Comparison of ENCODE assay signal across 9 cellular contexts in the genomic region with DNA sequence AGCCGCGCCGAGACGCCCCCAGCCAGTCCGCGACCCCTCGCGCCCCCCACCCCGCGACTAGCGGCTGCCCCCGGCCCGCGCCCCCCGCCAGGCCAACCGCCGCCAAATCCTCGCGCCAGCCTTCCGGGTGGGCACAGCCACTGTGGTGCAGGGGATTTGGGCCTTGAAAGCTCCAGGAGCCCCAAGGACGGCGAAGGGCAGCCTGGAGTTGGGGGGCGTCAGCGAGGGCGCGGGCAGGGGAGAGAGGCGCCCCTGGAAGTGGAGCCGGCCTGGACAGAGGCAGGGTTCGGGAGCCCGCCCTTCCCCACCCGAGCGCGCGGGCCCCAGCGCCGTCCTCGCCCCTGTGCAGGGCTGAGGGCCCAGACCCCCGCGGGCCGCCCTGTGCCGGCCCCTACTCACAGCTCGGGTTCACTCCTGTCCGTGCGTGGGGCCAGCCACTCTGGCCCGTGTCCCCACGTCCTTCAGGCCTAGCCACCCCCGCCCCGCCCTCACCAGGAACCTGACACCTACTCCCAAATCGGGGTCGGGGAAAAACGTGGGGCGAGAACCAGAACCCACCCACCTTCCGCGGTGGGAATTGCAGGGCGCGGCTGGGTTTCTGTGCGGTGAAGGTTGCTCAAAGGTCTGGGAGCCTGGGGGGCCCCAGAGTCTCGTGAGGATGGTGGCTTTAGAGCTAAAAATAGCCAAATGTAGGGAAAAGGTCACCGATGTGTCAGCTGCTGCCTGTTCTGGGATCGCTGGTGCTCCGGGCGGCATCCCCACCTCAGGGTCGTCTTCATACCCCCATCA. TPM values are rescaled to one million over a fixed set of nuclear protein-coding genes. Genes with fewer than 3 reads are reported as not detected.
DNase-seq lines count a peak whose midpoint lies in the region; ATAC-seq, FAIRE-seq and TF ChIP-seq lines count a peak whose summit lies in the region.
"Had no signal": no experiment of that assay in that cellular context is flagged by ENCODE, and none has a peak within 500 bp of the region (broad histone marks: within the 10 kb centered on the region; RNA-seq: fewer than 3 reads in every experiment).

A gene (minus strand): TSS at position 441 of the 789 bp plus-strand sequence. CDS start 512 bp downstream, outside the sequence.

- WGBS in SK-N-SH (ENCODE audit: low lambda C conversion rate) = 95% methylated on average over 23 of the region's 63 CpGs
- 48% methylated on average over 63 of the region's 63 CpGs for WGBS in liver
- WGBS in ovary, 3 donors = 5 to 10% (median 9%) methylated on average over 44 to 63 of the region's 63 CpGs

- H3K4me3 ChIP-seq in SK-N-SH (ENCODE audit: low read depth in 2 of 2, low read length in 1 of 2) (no peak within 1 kb of the TSS), cardiac fibroblast (replicated peaks in 1 of 2; ENCODE audit: low read depth in 2 of 2, low read length in 2 of 2) (no peak within 1 kb of the TSS), liver (ENCODE audit: low read depth in 1 of 3, low read length in 3 of 3) (no peak within 1 kb of the TSS), ovary (no peak within 1 kb of the TSS)

- no peak within 1 kb of the TSS for H2AFZ ChIP-seq in SK-N-SH (ENCODE audit: low read depth)

- no peak for TF ChIP-seq EP300 in SK-N-SH (IDR thresholded peaks at IDR 0.05; ENCODE audit: borderline replicate concordance in 1 of 2, low read depth in 1 of 2, low read length in 1 of 2)
- TF ChIP-seq EP300 in ovary (IDR thresholded peaks at IDR 0.05) = no peak

- TF ChIP-seq CTCF in SK-N-SH (IDR thresholded peaks at IDR 0.05) = no peak
- no peak for TF ChIP-seq CTCF in cardiac fibroblast (IDR thresholded peaks at IDR 0.05; ENCODE audit: low read depth, low read length)
- TF ChIP-seq CTCF in liver (IDR thresholded peaks at IDR 0.05; ENCODE audit: low read depth, low read length, missing input control) = no peak
- TF ChIP-seq CTCF in ovary (IDR thresholded peaks at IDR 0.05) = no peak

- TF ChIP-seq RAD21 in SK-N-SH (IDR thresholded peaks at IDR 0.05; ENCODE audit: low read length) (no peak), liver (IDR thresholded peaks at IDR 0.05) (no peak)

- FAIRE-seq in RCC 7860 (lab: Jason Lieb, UNC) = no peak

- intact Hi-C loops in ovary (cut with DNase I) = no loop called here

- H3K4me2 ChIP-seq in SK-N-SH = no peak within 1 kb of the TSS

- DNase-seq in SK-N-SH (no peak), cardiac fibroblast (ENCODE audit: low read depth in 2 of 2) (peak; percentile 5 to 35), substantia nigra (lab: John Stamatoyannopoulos, UW) (peak in 1 of 49 donors; percentile 19), ovary (no peak), COLO829 (ENCODE audit: low spot score) (no peak), RCC 7860 (ENCODE audit: low spot score) (no peak)
- DNase-seq: NCI-H774 had no signal

- H3K9ac ChIP-seq in SK-N-SH = no peak within 1 kb of the TSS
- no peak within 1 kb of the TSS for H3K9ac ChIP-seq in liver (ENCODE audit: low read depth in 1 of 2, low read length in 2 of 2)

- TF ChIP-seq POLR2A in ovary (IDR thresholded peaks at IDR 0.05) = no peak

- CTCF ChIA-PET in SK-N-SH (lab: Yijun Ruan, JAX) = interaction anchor here (0.7 to 9.0 kb wide), 4 partner anchors 14 to 61 kb away, joined by 3 to 73 read pairs (median 4); a partner anchor contains a TSS

- H3K27me3 ChIP-seq in SK-N-SH (ENCODE audit: insufficient read depth) (no peaks in the 10 kb centered on the region), liver (ENCODE audit: control insufficient read depth in 4 of 4, insufficient read depth in 4 of 4, low read length in 3 of 4) (no peaks in the 10 kb centered on the region), ovary (no peaks in the 10 kb centered on the region)

- H3K27ac ChIP-seq in SK-N-SH (ENCODE audit: low read depth in 2 of 2, low read length in 1 of 2) = no peak within 1 kb of the TSS
- H3K27ac ChIP-seq in liver (ENCODE audit: low read depth in 1 of 2, low read length in 2 of 2) = no peak within 1 kb of the TSS
- H3K27ac ChIP-seq in substantia nigra (ENCODE audit: low read depth, low read length, poor library complexity, severe bottlenecking) = peak within 1 kb of the TSS; percentile 59
- no peak within 1 kb of the TSS for H3K27ac ChIP-seq in ovary

- H3K4me1 ChIP-seq in SK-N-SH (ENCODE audit: control insufficient read depth in 1 of 2, insufficient read depth in 2 of 2, low read depth in 1 of 2, low read length in 1 of 2) = peaks cover 0 to 8% of the 10 kb centered on the region in 2 experiments; a peak in 1 of 4 replicates
- H3K4me1 ChIP-seq in liver (ENCODE audit: control insufficient read depth in 4 of 4, insufficient read depth in 4 of 4, low read length in 3 of 4) = peaks cover 7 to 16% (median 11%) of the 10 kb centered on the region in 4 donors
- H3K4me1 ChIP-seq in ovary (ENCODE audit: insufficient read depth) = peaks cover 12% of the 10 kb centered on the region

- H3K79me2 ChIP-seq in SK-N-SH (ENCODE audit: insufficient read depth) = peaks cover 17% of the 10 kb centered on the region; the same call in 1 of the 2 replicates

- peaks cover 0 to 46% of the 10 kb centered on the region in 2 experiments for H3K36me3 ChIP-seq in SK-N-SH (replicated peaks in 1 of 2; ENCODE audit: control insufficient read depth in 1 of 2, insufficient read depth in 2 of 2, low read length in 1 of 2)
- peaks cover 0 to 1% (median 0%) of the 10 kb centered on the region in 4 donors for H3K36me3 ChIP-seq in liver (ENCODE audit: control insufficient read depth in 4 of 4, insufficient read depth in 3 of 4, low read depth in 1 of 4, low read length in 3 of 4)
- no peaks in the 10 kb centered on the region for H3K36me3 ChIP-seq in ovary

- no peak for ATAC-seq in SK-N-SH treated with all-trans-retinoic acid at 6 μM for 48 hours

- H4K20me1 ChIP-seq in SK-N-SH (ENCODE audit: insufficient read depth) = no peaks in the 10 kb centered on the region

- H3F3A ChIP-seq in SK-N-SH (replicated peaks; ENCODE audit: insufficient read depth) = no peaks in the 10 kb centered on the region

- H3K9me3 ChIP-seq in SK-N-SH = no peaks in the 10 kb centered on the region
- H3K9me3 ChIP-seq in liver (ENCODE audit: control insufficient read depth in 4 of 4, low read length in 3 of 4) = no peaks in the 10 kb centered on the region
- H3K9me3 ChIP-seq in ovary = no peaks in the 10 kb centered on the region

- POLR2A ChIA-PET in SK-N-SH (lab: Yijun Ruan, JAX) = interaction anchor here (0.7 to 1.2 kb wide), 2 partner anchors 12 to 28 kb away, joined by 3 to 4 read pairs; no protein-coding TSS in a partner anchor

- no peaks in the 10 kb centered on the region for H3K9me2 ChIP-seq in SK-N-SH

TF ChIP-seq in SK-N-SH, 30 proteins besides CTCF, POLR2A, EP300 and RAD21 (continues in another document):
- TF ChIP-seq, protein P1, sequence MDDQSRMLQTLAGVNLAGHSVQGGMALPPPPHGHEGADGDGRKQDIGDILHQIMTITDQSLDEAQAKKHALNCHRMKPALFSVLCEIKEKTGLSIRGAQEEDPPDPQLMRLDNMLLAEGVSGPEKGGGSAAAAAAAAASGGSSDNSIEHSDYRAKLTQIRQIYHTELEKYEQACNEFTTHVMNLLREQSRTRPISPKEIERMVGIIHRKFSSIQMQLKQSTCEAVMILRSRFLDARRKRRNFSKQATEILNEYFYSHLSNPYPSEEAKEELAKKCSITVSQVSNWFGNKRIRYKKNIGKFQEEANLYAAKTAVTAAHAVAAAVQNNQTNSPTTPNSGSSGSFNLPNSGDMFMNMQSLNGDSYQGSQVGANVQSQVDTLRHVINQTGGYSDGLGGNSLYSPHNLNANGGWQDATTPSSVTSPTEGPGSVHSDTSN (IDR thresholded peaks at IDR 0.05) = no peak
- TF ChIP-seq NFIC (IDR thresholded peaks at IDR 0.05; ENCODE audit: borderline replicate concordance) = no peak
- no peak for TF ChIP-seq YY1 (IDR thresholded peaks at IDR 0.05; ENCODE audit: low read depth)
- no peak for TF ChIP-seq SIN3A (IDR thresholded peaks at IDR 0.05; ENCODE audit: borderline replicate concordance, low read depth, low read length)
- TF ChIP-seq RCOR1 (IDR thresholded peaks at IDR 0.05; ENCODE audit: low read length) = no peak

TF ChIP-seq in SK-N-SH treated with all-trans-retinoic acid at 6 μM for 48 hours, 23 proteins besides CTCF, POLR2A, EP300 and RAD21 (continues in another document):
- TF ChIP-seq ZFP3 (CRISPR knock-in tag; IDR thresholded peaks at IDR 0.05) (no peak), OSR1 (CRISPR knock-in tag; IDR thresholded peaks at IDR 0.05) (no peak), ZNF8 (CRISPR knock-in tag; IDR thresholded peaks at IDR 0.05) (no peak)

TF ChIP-seq in liver, 16 proteins besides CTCF, POLR2A, EP300 and RAD21:
- TF ChIP-seq RXRA (IDR thresholded peaks at IDR 0.05) (peak; percentile 10 to 55), EGR1 (IDR thresholded peaks at IDR 0.05; ENCODE audit: low read depth in 2 of 2) (no peak)

RNA-seq across cellular contexts. Expression of the gene that starts here (rescaled TPM):
- 33.2 and 40.4 TPM in 2 replicates for polyA plus RNA-seq in SK-N-SH (2012; rRNA removed)
- polyA plus RNA-seq in SK-N-SH (2012; cell fraction: cytosol; rRNA removed) = 5.1 and 6.8 TPM in 2 replicates
- polyA plus RNA-seq in SK-N-SH (2012; cell fraction: nucleus; rRNA removed) = 298 and 342 TPM in 2 replicates
- 10 to 100 TPM in 1 of 2 donors, 1 to 10 TPM in 1; 3.0 to 13.6 TPM for total RNA-seq in liver
- polyA plus RNA-seq in liver = 1 to 10 TPM; 4.0 to 5.7 TPM
- 10 to 100 TPM in 1 of 7 donors, 1 to 10 TPM in 6; 3.6 to 10.6 (median 5.2) TPM for total RNA-seq in ovary
- polyA plus RNA-seq in ovary = 1 to 10 TPM; 2.5 to 4.2 TPM

Comparison
In these comparisons a context has a peak if more than half of its experiments do, and no peak if none do; other contexts are left out.
1. DNase-seq: peak in cardiac fibroblast (2 of 2); none in SK-N-SH (single experiment), ovary (0 of 5), COLO829 (single experiment) and RCC 7860 (single experiment).